In the genomic region with DNA sequence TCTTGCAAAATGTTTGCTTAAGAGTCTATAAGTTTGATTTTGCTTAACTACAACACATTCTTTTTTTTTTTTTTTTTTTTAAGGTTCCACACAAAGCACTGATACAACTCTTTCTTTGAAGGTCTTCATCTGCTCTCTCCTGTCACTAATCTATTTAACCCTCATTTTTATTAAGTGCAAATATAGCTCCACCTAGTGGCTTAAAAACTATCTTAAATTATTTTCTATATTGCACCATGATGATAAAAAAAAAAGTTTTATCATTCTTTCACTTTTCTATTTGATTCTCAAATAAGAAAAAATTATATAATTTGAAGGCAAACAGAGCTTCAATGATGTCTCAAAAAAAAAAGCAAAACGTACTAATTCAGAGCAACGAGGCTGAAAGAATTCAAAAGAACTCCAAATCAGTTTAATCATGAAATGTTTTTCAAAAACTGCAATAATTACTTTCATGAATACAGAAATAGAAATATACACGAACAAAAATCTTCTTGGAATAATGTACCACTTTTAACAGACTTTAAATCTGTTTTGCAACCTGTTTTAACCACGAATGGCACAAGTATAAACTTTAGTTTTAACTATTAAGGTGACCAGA, we compare ENCODE assay signal across 9 cellular contexts. TPM values are rescaled to one million over a fixed set of nuclear protein-coding genes. Genes with fewer than 3 reads are reported as not detected.
A peak's percentile ranks its signal among the peaks of the same experiment; 100 is the strongest.
DNase-seq lines count a peak whose midpoint lies in the region; ATAC-seq and TF ChIP-seq lines count a peak whose summit lies in the region.
"Had no signal": no experiment of that assay in that cellular context is flagged by ENCODE, and none has a peak within 500 bp of the region (broad histone marks: within the 10 kb centered on the region; RNA-seq: fewer than 3 reads in every experiment).

No MANE protein-coding gene starts in this region.

- peak; percentile 71 for TF ChIP-seq CTCF in SK-N-SH (IDR thresholded peaks at IDR 0.05)

- no peak for TF ChIP-seq EP300 in SK-N-SH (IDR thresholded peaks at IDR 0.05; ENCODE audit: borderline replicate concordance in 1 of 2, low read depth in 1 of 2, low read length in 1 of 2)

- H3K4me3 ChIP-seq in SK-N-SH (ENCODE audit: low read depth in 2 of 2, low read length in 1 of 2) (no peak overlapping the region), neuronal stem cell (ENCODE audit: low read length in 2 of 2) (no peak overlapping the region)
- H3K4me3 ChIP-seq: lung had no signal

- CTCF ChIA-PET in SK-N-SH (lab: Yijun Ruan, JAX): interaction anchor here (0.8 to 4.4 kb wide), 29 partner anchors 9 to 652 kb away, joined by 3 to 34 read pairs (median 4); a partner anchor contains a TSS

- no peak overlapping the region for H4K8ac ChIP-seq in neuronal stem cell (ENCODE audit: low read depth, low read length)

- WGBS in SK-N-SH (ENCODE audit: low lambda C conversion rate): 16% methylated on average over 4 of the region's 4 CpGs
- WGBS in neuronal stem cell (ENCODE audit: extremely low coverage in 2 of 2, insufficient read length in 2 of 2, insufficient replicate concordance in 1 of 2), 2 donors: no CpG with 5 or more reads among the region's 4 CpGs

- H3K4me1 Mint-ChIP-seq in stimulated activated naive B cell treated with anti-CD40 and anti-IgM and Interleukin-4, amounts not matched to agents 10 μg/mL and 1 μg/mL and 100 μg/mL, for 72 hours: peaks cover 7 to 10% of the 10 kb centered on the region in 2 donors

- H3K36me3 Mint-ChIP-seq in stimulated activated naive B cell treated with anti-CD40 and anti-IgM and Interleukin-4, amounts not matched to agents 10 μg/mL and 1 μg/mL and 100 μg/mL, for 72 hours: peaks cover 30 to 41% of the 10 kb centered on the region in 2 donors

- H4K20me1 ChIP-seq in SK-N-SH (ENCODE audit: insufficient read depth): no peaks in the 10 kb centered on the region

- H2BK15ac ChIP-seq in neuronal stem cell (ENCODE audit: low read length): no peak overlapping the region

- no peak overlapping the region for H4K91ac ChIP-seq in neuronal stem cell (ENCODE audit: low read depth, low read length, poor library complexity)

- H2BK12ac ChIP-seq in neuronal stem cell (ENCODE audit: low read length): no peak overlapping the region

- H3F3A ChIP-seq in SK-N-SH (replicated peaks; ENCODE audit: insufficient read depth): peaks cover 15% of the 10 kb centered on the region

- H3K27me3 Mint-ChIP-seq in stimulated activated naive B cell treated with anti-CD40 and anti-IgM and Interleukin-4, amounts not matched to agents 10 μg/mL and 1 μg/mL and 100 μg/mL, for 72 hours: no peaks in the 10 kb centered on the region

- no peak overlapping the region for H2BK120ac ChIP-seq in neuronal stem cell (ENCODE audit: low read depth, low read length)

- no peaks in the 10 kb centered on the region for H3K79me1 ChIP-seq in neuronal stem cell (ENCODE audit: low read depth, low read length)

- no peak overlapping the region for H3K18ac ChIP-seq in neuronal stem cell (ENCODE audit: low read length)

- POLR2A ChIA-PET in SK-N-SH (lab: Yijun Ruan, JAX): no interaction called here

- TF ChIP-seq RAD21 in SK-N-SH (IDR thresholded peaks at IDR 0.05; ENCODE audit: low read length): peak; percentile 61

- DNase-seq in EH (ENCODE audit: low read depth): peak; percentile 34
- DNase-seq in KBM-7: peak; percentile 49
- peak; percentile 50 for DNase-seq in SK-N-SH
- peak; percentile 19 for DNase-seq in hepatic stellate cell (ENCODE audit: low spot score)
- DNase-seq in neuronal stem cell (ENCODE audit: low spot score): no peak
- DNase-seq in stimulated activated naive B cell treated with anti-CD40 and anti-IgM and Interleukin-4, amounts not matched to agents 10 μg/mL and 1 μg/mL and 100 μg/mL, for 72 hours: no peak

- H3K79me2 ChIP-seq in SK-N-SH (ENCODE audit: insufficient read depth): no peaks in the 10 kb centered on the region

- no peak overlapping the region for H2AFZ ChIP-seq in SK-N-SH (ENCODE audit: low read depth)
- H2AFZ ChIP-seq in neuronal stem cell (ENCODE audit: low read length): no peak overlapping the region

- H3K27ac ChIP-seq in SK-N-SH (ENCODE audit: low read depth in 2 of 2, low read length in 1 of 2): 0 out of 4 replicates have a peak overlapping the region, but pooled peaks of 1 of the 2 experiments have one; percentile 12
- no peak overlapping the region for H3K27ac ChIP-seq in neuronal stem cell (replicated peaks; ENCODE audit: low read length)

- H3K9me3 Mint-ChIP-seq in stimulated activated naive B cell treated with anti-CD40 and anti-IgM and Interleukin-4, amounts not matched to agents 10 μg/mL and 1 μg/mL and 100 μg/mL, for 72 hours: no peaks in the 10 kb centered on the region

- in situ Hi-C loops in KBM-7 (cut with MboI; ENCODE audit: low pct_unique_long_range_greater_than_20kb, low sequenced_read_pairs): no loop called here

- no peak overlapping the region for H3K14ac ChIP-seq in neuronal stem cell (ENCODE audit: low read length)

- H3K9me3 ChIP-seq in SK-N-SH: no peaks in the 10 kb centered on the region
- peaks cover 0 to 11% of the 10 kb centered on the region in 2 donors for H3K9me3 ChIP-seq in neuronal stem cell (replicated peaks in 1 of 2; ENCODE audit: control insufficient read depth in 2 of 2, insufficient read depth in 1 of 2, low read depth in 1 of 2, low read length in 2 of 2)

- no peak overlapping the region for H3K4me3 Mint-ChIP-seq in stimulated activated naive B cell treated with anti-CD40 and anti-IgM and Interleukin-4, amounts not matched to agents 10 μg/mL and 1 μg/mL and 100 μg/mL, for 72 hours

- H3K27ac Mint-ChIP-seq in stimulated activated naive B cell treated with anti-CD40 and anti-IgM and Interleukin-4, amounts not matched to agents 10 μg/mL and 1 μg/mL and 100 μg/mL, for 72 hours: no peak overlapping the region

- no peaks in the 10 kb centered on the region for H3K9me2 ChIP-seq in SK-N-SH

- no peak for ATAC-seq in GM19035 (IDR thresholded peaks at IDR 0.05; ENCODE audit: unreplicated experiment)
- no peak for ATAC-seq in activated CD4-positive, CD25-positive, alpha-beta regulatory T cell treated with anti-CD3 and anti-CD28 coated beads, Interleukin-2, amount 50 U/mL, for 24 hours
- no peak for ATAC-seq in stimulated activated naive B cell treated with anti-CD40 and anti-IgM and Interleukin-4, amounts not matched to agents 10 μg/mL and 1 μg/mL and 100 μg/mL, for 72 hours (replicated peaks)

- H3K4me2 ChIP-seq in SK-N-SH: no peak overlapping the region
- H3K4me2 ChIP-seq in neuronal stem cell (ENCODE audit: insufficient read depth, low read length, poor library complexity, severe bottlenecking): no peak overlapping the region

- no peak overlapping the region for H2AK5ac ChIP-seq in neuronal stem cell (ENCODE audit: low read depth, low read length)

- H3K4me1 ChIP-seq in SK-N-SH (ENCODE audit: control insufficient read depth in 1 of 2, insufficient read depth in 2 of 2, low read depth in 1 of 2, low read length in 1 of 2) (peaks cover 0 to 12% of the 10 kb centered on the region in 2 experiments; a peak in 1 of 4 replicates), neuronal stem cell (ENCODE audit: control insufficient read depth in 2 of 2, insufficient read depth in 1 of 2, low read depth in 1 of 2, low read length in 2 of 2) (no peaks in the 10 kb centered on the region)

- H3K27me3 ChIP-seq in SK-N-SH (ENCODE audit: insufficient read depth): no peaks in the 10 kb centered on the region
- H3K27me3 ChIP-seq in neuronal stem cell (ENCODE audit: control insufficient read depth in 3 of 3, insufficient read depth in 3 of 3, low read depth in 1 of 3, low read length in 3 of 3): no peaks in the 10 kb centered on the region

- H3K23ac ChIP-seq in neuronal stem cell (ENCODE audit: low read depth, low read length, poor library complexity): no peak overlapping the region

- no peak overlapping the region for H2BK5ac ChIP-seq in neuronal stem cell (ENCODE audit: low read length)

- H3K9ac ChIP-seq in SK-N-SH: no peak overlapping the region
- no peak overlapping the region for H3K9ac ChIP-seq in neuronal stem cell (ENCODE audit: low read depth, low read length, poor library complexity)

- no peak overlapping the region for H3K4ac ChIP-seq in neuronal stem cell (ENCODE audit: low read length)

- H3K36me3 ChIP-seq in SK-N-SH (replicated peaks in 1 of 2; ENCODE audit: control insufficient read depth in 1 of 2, insufficient read depth in 2 of 2, low read length in 1 of 2) (peaks cover 71 to 84% of the 10 kb centered on the region in 2 experiments), neuronal stem cell (replicated peaks in 1 of 2; ENCODE audit: control insufficient read depth in 2 of 2, insufficient read depth in 2 of 2, low read length in 2 of 2) (peaks cover 20 to 97% of the 10 kb centered on the region in 2 donors)

TF ChIP-seq in SK-N-SH, 30 proteins besides CTCF, POLR2A, EP300 and RAD21:
- TF ChIP-seq, protein P1, sequence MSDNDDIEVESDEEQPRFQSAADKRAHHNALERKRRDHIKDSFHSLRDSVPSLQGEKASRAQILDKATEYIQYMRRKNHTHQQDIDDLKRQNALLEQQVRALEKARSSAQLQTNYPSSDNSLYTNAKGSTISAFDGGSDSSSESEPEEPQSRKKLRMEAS (IDR thresholded peaks at IDR 0.05; ENCODE audit: low read depth): no peak
- TF ChIP-seq SMC3 (IDR thresholded peaks at IDR 0.05; ENCODE audit: low read depth, low read length) (0 out of 2 replicates have a peak, but pooled peaks have one; percentile 18), GATA2 (CRISPR knock-in tag; IDR thresholded peaks at IDR 0.05) (no peak), YY1 (IDR thresholded peaks at IDR 0.05; ENCODE audit: low read depth) (no peak), JUND (IDR thresholded peaks at IDR 0.05) (no peak), TAF1 (IDR thresholded peaks at IDR 0.05; ENCODE audit: borderline replicate concordance, low read depth, low read length) (no peak), NFIC (IDR thresholded peaks at IDR 0.05; ENCODE audit: borderline replicate concordance) (no peak)
- TF ChIP-seq, protein P2, sequence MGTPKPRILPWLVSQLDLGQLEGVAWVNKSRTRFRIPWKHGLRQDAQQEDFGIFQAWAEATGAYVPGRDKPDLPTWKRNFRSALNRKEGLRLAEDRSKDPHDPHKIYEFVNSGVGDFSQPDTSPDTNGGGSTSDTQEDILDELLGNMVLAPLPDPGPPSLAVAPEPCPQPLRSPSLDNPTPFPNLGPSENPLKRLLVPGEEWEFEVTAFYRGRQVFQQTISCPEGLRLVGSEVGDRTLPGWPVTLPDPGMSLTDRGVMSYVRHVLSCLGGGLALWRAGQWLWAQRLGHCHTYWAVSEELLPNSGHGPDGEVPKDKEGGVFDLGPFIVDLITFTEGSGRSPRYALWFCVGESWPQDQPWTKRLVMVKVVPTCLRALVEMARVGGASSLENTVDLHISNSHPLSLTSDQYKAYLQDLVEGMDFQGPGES (IDR thresholded peaks at IDR 0.05; ENCODE audit: low read depth, low read length): no peak

RNA-seq across cellular contexts. Expression of a gene that starts 12.8 kb away (rescaled TPM):
- polyA plus RNA-seq in SK-N-SH (2012; rRNA removed): 1.4 and 1.8 TPM in 2 replicates
- 2.5 and 4.6 TPM in 2 replicates for polyA plus RNA-seq in SK-N-SH (2012; cell fraction: cytosol; rRNA removed)
- 0.85 and 1.9 TPM in 2 replicates for polyA plus RNA-seq in SK-N-SH (2012; cell fraction: nucleus; rRNA removed)
- polyA plus RNA-seq in neuronal stem cell (2013, experiment 1 of 2): 36.6 TPM
- polyA plus RNA-seq in neuronal stem cell (2013, experiment 2 of 2): 39.5 TPM

RNA-seq across cellular contexts. Expression of a gene that starts 12.9 kb away (rescaled TPM):
- 8.0 TPM in 2 replicates for polyA plus RNA-seq in SK-N-SH (2012; rRNA removed)
- 10.9 and 16.5 TPM in 2 replicates for polyA plus RNA-seq in SK-N-SH (2012; cell fraction: cytosol; rRNA removed)
- 10.7 and 24.7 TPM in 2 replicates for polyA plus RNA-seq in SK-N-SH (2012; cell fraction: nucleus; rRNA removed)
- 13.9 TPM for polyA plus RNA-seq in neuronal stem cell (2013, experiment 1 of 2)
- 13.5 TPM for polyA plus RNA-seq in neuronal stem cell (2013, experiment 2 of 2)

Comparison
In these comparisons a context has a peak if more than half of its experiments do, and no peak if none do; other contexts are left out.
1. DNase-seq: peak in EH (single experiment), KBM-7 (single experiment), SK-N-SH (single experiment) and hepatic stellate cell (single experiment); none in neuronal stem cell (single experiment) and stimulated activated naive B cell treated with anti-CD40 and anti-IgM and Interleukin-4, amounts not matched to agents 10 μg/mL and 1 μg/mL and 100 μg/mL, for 72 hours (single experiment).